Comparison of ENCODE assay signal across 22 cellular contexts in the genomic region with DNA sequence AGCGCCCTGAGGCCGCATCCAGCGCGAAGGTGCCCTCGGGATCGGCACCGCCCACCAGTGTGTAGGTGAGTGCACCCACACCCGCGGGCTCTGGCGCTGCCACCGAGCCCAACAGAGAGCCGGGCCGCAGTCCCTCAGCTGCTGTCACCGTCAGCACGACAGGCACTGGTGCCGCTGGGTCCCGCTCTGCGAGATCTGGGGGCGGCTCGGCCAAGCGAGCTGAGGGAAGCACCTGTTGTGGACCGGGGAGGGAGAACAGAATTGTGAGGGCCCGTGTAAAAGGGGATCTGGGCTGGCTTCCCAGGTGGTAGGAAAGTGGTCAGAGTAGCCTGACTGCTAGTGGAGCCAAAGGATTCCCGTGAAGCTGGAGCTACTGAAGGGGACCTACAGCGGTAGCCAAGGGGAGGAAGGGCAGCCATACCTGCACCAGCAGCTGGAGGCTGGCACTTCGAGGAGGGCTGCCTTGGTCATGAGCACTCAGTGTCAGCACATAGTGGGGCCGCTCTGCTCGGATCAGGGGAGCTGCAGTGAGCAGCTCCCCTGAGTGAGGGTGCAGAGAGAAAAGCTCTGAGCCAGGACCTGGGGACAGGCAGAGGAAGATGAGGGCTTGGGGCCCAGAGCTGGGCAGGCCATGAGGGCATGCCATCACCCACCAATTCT. TPM values are rescaled to one million over a fixed set of nuclear protein-coding genes. Genes with fewer than 3 reads are reported as not detected.
A peak's percentile ranks its signal among the peaks of the same experiment; 100 is the strongest.
DNase-seq lines count a peak whose midpoint lies in the region; ATAC-seq, FAIRE-seq and TF ChIP-seq lines count a peak whose summit lies in the region.
"Had no signal": no experiment of that assay in that cellular context is flagged by ENCODE, and none has a peak within 500 bp of the region (broad histone marks: within the 10 kb centered on the region; RNA-seq: fewer than 3 reads in every experiment).

No MANE protein-coding gene starts in this region.

- no peaks in the 10 kb centered on the region for H3K4me1 Mint-ChIP-seq in astrocyte (ENCODE audit: low read depth, unreplicated experiment)
- H3K4me1 Mint-ChIP-seq in activated CD8-positive, alpha-beta T cell treated with anti-CD3 and anti-CD28 coated beads, Interleukin-2, amount 10 ng/mL, durations not matched to agents 7 days and 5 days (ENCODE audit: low read depth) = peaks cover 30% of the 10 kb centered on the region

- H3K4me1 ChIP-seq in astrocyte (ENCODE audit: insufficient read depth, low read length) (peaks cover 6% of the 10 kb centered on the region), iPS-18a (ENCODE audit: control insufficient read depth, low read depth, low read length) (no peaks in the 10 kb centered on the region), prostate gland (replicated peaks) (no peaks in the 10 kb centered on the region)

- H3K27me3 Mint-ChIP-seq in astrocyte (ENCODE audit: low read depth, unreplicated experiment) = peaks cover 42% of the 10 kb centered on the region
- no peaks in the 10 kb centered on the region for H3K27me3 Mint-ChIP-seq in activated CD8-positive, alpha-beta T cell treated with anti-CD3 and anti-CD28 coated beads, Interleukin-2, amount 10 ng/mL, durations not matched to agents 7 days and 5 days (ENCODE audit: low read depth)
- H3K27me3 Mint-ChIP-seq: IgD-negative memory B cell had no signal

- H3K4me2 ChIP-seq in astrocyte (ENCODE audit: low read length) = no peak overlapping the region
- H3K4me2 ChIP-seq: BLaER1 had no signal

- H3K27me3 ChIP-seq in astrocyte (ENCODE audit: insufficient read depth, low read length) = no peaks in the 10 kb centered on the region
- peaks cover 34% of the 10 kb centered on the region for H3K27me3 ChIP-seq in iPS-18a (ENCODE audit: control insufficient read depth, insufficient read depth, low read length)
- no peaks in the 10 kb centered on the region for H3K27me3 ChIP-seq in prostate gland (replicated peaks; ENCODE audit: insufficient read depth)
- H3K27me3 ChIP-seq: BLaER1, heart left ventricle, ovary, tibial artery had no signal

- peak overlapping the region; percentile 64 for H3K4me3 Mint-ChIP-seq in astrocyte (ENCODE audit: unreplicated experiment)
- H3K4me3 Mint-ChIP-seq in activated CD8-positive, alpha-beta T cell treated with anti-CD3 and anti-CD28 coated beads, Interleukin-2, amount 10 ng/mL, durations not matched to agents 7 days and 5 days = no peak overlapping the region
- H3K4me3 Mint-ChIP-seq: activated T-helper 1 cell treated with anti-CD3 and anti-CD28 coated beads, Interleukin-12 subunit alpha, Interleukin-12 subunit beta, Interleukin-2, Interleukin-4 antibody, amounts not matched to agents 30 ng/mL and 10 ng/mL and 1 ng/mL, durations not matched to agents 14 hours and 24 hours and 36 hours had no signal

- DNase-seq in NCI-H1092 treated with DMSO at 0.1 percent for 48 hours (lab: John Stamatoyannopoulos, UW) (peak; percentile 44), NCI-H1092 (lab: John Stamatoyannopoulos, UW) (no peak), astrocyte (ENCODE audit: low read depth) (no peak), prostate gland (ENCODE audit: low spot score) (no peak), globus pallidus (ENCODE audit: low spot score) (no peak)
- DNase-seq in activated CD4-positive, alpha-beta T cell treated with anti-CD3 and anti-CD28 coated beads, Interleukin-2, amount 50 U/mL, for 48 hours = no peak
- no peak for DNase-seq in activated CD8-positive, alpha-beta T cell treated with anti-CD3 and anti-CD28 coated beads, Interleukin-2, amount 10 ng/mL, durations not matched to agents 7 days and 5 days
- DNase-seq: DMS79; heart left ventricle; left cardiac atrium; MV-4-11; NK-92 treated with Interleukin-12 subunit alpha and Interleukin-12 subunit beta, amount 100 ng/mL, for 24 hours; WERI-Rb-1 had no signal

- no peaks in the 10 kb centered on the region for H3K79me2 ChIP-seq in astrocyte (ENCODE audit: insufficient read depth, low read length)

- H3K9me3 ChIP-seq in astrocyte (ENCODE audit: insufficient read depth, low read depth, low read length) (no peaks in the 10 kb centered on the region), iPS-18a (ENCODE audit: control insufficient read depth, low read depth, low read length) (no peaks in the 10 kb centered on the region), prostate gland (no peaks in the 10 kb centered on the region)
- H3K9me3 ChIP-seq: BLaER1, heart left ventricle, ovary, tibial artery had no signal

- 78% methylated on average over 7 of the region's 28 CpGs for WGBS in prostate gland

- no peak for ATAC-seq in activated CD8-positive, alpha-beta T cell treated with anti-CD3 and anti-CD28 coated beads, Interleukin-2, amount 10 ng/mL, durations not matched to agents 7 days and 5 days
- ATAC-seq: esophagus mucosa, heart left ventricle, left cardiac atrium had no signal

- CTCF ChIA-PET in activated CD8-positive, alpha-beta T cell treated with anti-CD3 and anti-CD28 coated beads, Interleukin-2, amount 10 ng/mL, durations not matched to agents 7 days and 5 days (lab: Charles Lee) = interaction anchor here (0.6 to 1.1 kb wide), 4 partner anchors 11 to 252 kb away, joined by 3 to 5 read pairs (median 4); a partner anchor contains a TSS

- intact Hi-C loops in prostate gland (cut with DNase I) = no loop called here

- no peak for TF ChIP-seq CTCF in astrocyte (IDR thresholded peaks at IDR 0.05; ENCODE audit: insufficient read depth, low read depth, low read length)
- no peak for TF ChIP-seq CTCF in prostate gland (IDR thresholded peaks at IDR 0.05)

- no peaks in the 10 kb centered on the region for H4K20me1 ChIP-seq in astrocyte (ENCODE audit: insufficient read depth, low read length)
- H4K20me1 ChIP-seq: BLaER1 had no signal

- no peaks in the 10 kb centered on the region for H3K36me3 ChIP-seq in astrocyte (ENCODE audit: insufficient read depth, low read length)
- peaks cover 18% of the 10 kb centered on the region for H3K36me3 ChIP-seq in iPS-18a (ENCODE audit: control insufficient read depth, low read depth, low read length)
- no peaks in the 10 kb centered on the region for H3K36me3 ChIP-seq in prostate gland
- H3K36me3 ChIP-seq: ovary had no signal

- no peaks in the 10 kb centered on the region for H3K9me3 Mint-ChIP-seq in astrocyte (ENCODE audit: unreplicated experiment)
- H3K9me3 Mint-ChIP-seq in activated CD8-positive, alpha-beta T cell treated with anti-CD3 and anti-CD28 coated beads, Interleukin-2, amount 10 ng/mL, durations not matched to agents 7 days and 5 days (ENCODE audit: insufficient read depth) = no peaks in the 10 kb centered on the region
- H3K9me3 Mint-ChIP-seq: activated T-helper 1 cell treated with anti-CD3 and anti-CD28 coated beads, Interleukin-12 subunit alpha, Interleukin-12 subunit beta, Interleukin-2, Interleukin-4 antibody, amounts not matched to agents 30 ng/mL and 10 ng/mL and 1 ng/mL, durations not matched to agents 14 hours and 24 hours and 36 hours; IgD-negative memory B cell had no signal

- FAIRE-seq in astrocyte (lab: Jason Lieb, UNC) = no peak

- POLR2A ChIA-PET in activated CD8-positive, alpha-beta T cell treated with anti-CD3 and anti-CD28 coated beads, Interleukin-2, amount 10 ng/mL, durations not matched to agents 7 days and 5 days (lab: Charles Lee) = no interaction called here

- no peak overlapping the region for H3K27ac Mint-ChIP-seq in astrocyte (ENCODE audit: unreplicated experiment)
- no peak overlapping the region for H3K27ac Mint-ChIP-seq in activated CD8-positive, alpha-beta T cell treated with anti-CD3 and anti-CD28 coated beads, Interleukin-2, amount 10 ng/mL, durations not matched to agents 7 days and 5 days
- H3K27ac Mint-ChIP-seq: activated T-helper 1 cell treated with anti-CD3 and anti-CD28 coated beads, Interleukin-12 subunit alpha, Interleukin-12 subunit beta, Interleukin-2, Interleukin-4 antibody, amounts not matched to agents 30 ng/mL and 10 ng/mL and 1 ng/mL, durations not matched to agents 14 hours and 24 hours and 36 hours; IgD-negative memory B cell had no signal

- H3K9ac ChIP-seq in astrocyte (ENCODE audit: low read length) (no peak overlapping the region), iPS-18a (ENCODE audit: low read length) (no peak overlapping the region)
- H3K9ac ChIP-seq: BLaER1 had no signal

- H3K36me3 Mint-ChIP-seq in astrocyte (ENCODE audit: low read depth, unreplicated experiment) = peaks cover 18% of the 10 kb centered on the region
- no peaks in the 10 kb centered on the region for H3K36me3 Mint-ChIP-seq in activated CD8-positive, alpha-beta T cell treated with anti-CD3 and anti-CD28 coated beads, Interleukin-2, amount 10 ng/mL, durations not matched to agents 7 days and 5 days (ENCODE audit: low read depth)
- H3K36me3 Mint-ChIP-seq: IgD-negative memory B cell had no signal

- H2AFZ ChIP-seq in astrocyte (ENCODE audit: low read depth, low read length) = no peak overlapping the region

- no peak overlapping the region for H3K27ac ChIP-seq in astrocyte (ENCODE audit: low read depth, low read length)
- H3K27ac ChIP-seq in iPS-18a (ENCODE audit: low read length) = no peak overlapping the region
- no peak overlapping the region for H3K27ac ChIP-seq in prostate gland
- H3K27ac ChIP-seq: 22Rv1, BLaER1, coronary artery, heart left ventricle, ovary, tibial artery, WERI-Rb-1 had no signal

- H3K4me3 ChIP-seq in astrocyte (ENCODE audit: insufficient read depth, low read depth, low read length) = no peak overlapping the region
- peak overlapping the region; percentile 48 for H3K4me3 ChIP-seq in iPS-18a (ENCODE audit: low read length)
- peak overlapping the region; percentile 5 to 16 for H3K4me3 ChIP-seq in prostate gland
- H3K4me3 ChIP-seq: BLaER1, coronary artery, heart left ventricle, ovary, tibial artery had no signal

- no peak for TF ChIP-seq POLR2A in prostate gland (IDR thresholded peaks at IDR 0.05)

RNA-seq across cellular contexts. Expression of a gene that starts 11.5 kb away (rescaled TPM):
- total RNA-seq in astrocyte (43.4 and 58.3 TPM in 2 replicates), prostate gland (100 to 1,000 TPM in 1 of 2 donors, 10 to 100 TPM in 1; 94.6 to 147 TPM)
- 10 to 100 TPM; 74.1 to 78.9 TPM for total RNA-seq in activated CD8-positive, alpha-beta T cell treated with anti-CD3 and anti-CD28 coated beads, Interleukin-2, amount 10 ng/mL, durations not matched to agents 7 days and 5 days

RNA-seq across cellular contexts. Expression of a gene that starts 18.7 kb away (rescaled TPM):
- 111 and 113 TPM in 2 replicates for total RNA-seq in astrocyte
- total RNA-seq in prostate gland = 100 to 1,000 TPM; 130 to 193 TPM
- total RNA-seq in activated CD8-positive, alpha-beta T cell treated with anti-CD3 and anti-CD28 coated beads, Interleukin-2, amount 10 ng/mL, durations not matched to agents 7 days and 5 days = 100 to 1,000 TPM; 140 to 156 TPM

RNA-seq across cellular contexts. Expression of a gene that starts 24.8 kb away (rescaled TPM):
- 7.7 and 8.4 TPM in 2 replicates for total RNA-seq in astrocyte
- 10 to 100 TPM; 11.2 to 17.4 TPM for total RNA-seq in prostate gland
- under 1 TPM; 0.23 to 0.29 TPM for total RNA-seq in activated CD8-positive, alpha-beta T cell treated with anti-CD3 and anti-CD28 coated beads, Interleukin-2, amount 10 ng/mL, durations not matched to agents 7 days and 5 days

RNA-seq across cellular contexts. Expression of a gene that starts 27.2 kb away (rescaled TPM):
- total RNA-seq in astrocyte (209 and 218 TPM in 2 replicates), prostate gland (100 to 1,000 TPM; 172 to 195 TPM)
- 100 to 1,000 TPM; 195 to 197 TPM for total RNA-seq in activated CD8-positive, alpha-beta T cell treated with anti-CD3 and anti-CD28 coated beads, Interleukin-2, amount 10 ng/mL, durations not matched to agents 7 days and 5 days

RNA-seq across cellular contexts. Expression of a gene that starts 27.3 kb away (rescaled TPM):
- total RNA-seq in astrocyte (23.9 and 25.8 TPM in 2 replicates), prostate gland (10 to 100 TPM; 16.4 to 16.6 TPM)
- 10 to 100 TPM; 28.6 to 29.8 TPM for total RNA-seq in activated CD8-positive, alpha-beta T cell treated with anti-CD3 and anti-CD28 coated beads, Interleukin-2, amount 10 ng/mL, durations not matched to agents 7 days and 5 days
